25 cellular contexts compared by ENCODE assay signal in genomic region chr20:1112908-1113307, GRCh38.
"Had no signal": no experiment of that assay in that cellular context is flagged by ENCODE, and none has a peak within 500 bp of the region (broad histone marks: within the 10 kb centered on the region; RNA-seq: fewer than 3 reads in every experiment).

No MANE protein-coding gene starts in this region.

- H3K9me3 ChIP-seq: left ventricle myocardium inferior, ovary, right atrium auricular region, stomach, testis, thyroid gland, transverse colon, upper lobe of right lung had no signal

- H3K4me2 ChIP-seq: hepatocyte, neural progenitor cell had no signal

- ATAC-seq: natural killer cell; sciatic nerve; stimulated activated naive B cell treated with anti-CD40 and anti-IgM and Interleukin-4, amounts not matched to agents 10 μg/mL and 1 μg/mL and 100 μg/mL, for 72 hours; stimulated activated naive CD8-positive, alpha-beta T cell treated with anti-CD3 and anti-CD28 coated beads, Interleukin-15, Interleukin-2, amounts not matched to agents 100 U/mL and 50 U/mL, for 24 hours; upper lobe of right lung had no signal

- H3K27me3 ChIP-seq: hepatocyte, neural progenitor cell, ovary, right atrium auricular region, stomach, testis, thyroid gland, transverse colon, upper lobe of right lung had no signal

- H3K4me1 ChIP-seq: neural progenitor cell had no signal

- H2AFZ ChIP-seq: hepatocyte, neural progenitor cell had no signal

- DNase-seq: islet precursor cell; left ventricle myocardium inferior; mesendoderm; naive B cell; natural killer cell; nephron progenitor cell; ovary; stimulated activated CD4-positive, alpha-beta T cell treated with anti-CD3 and anti-CD28 coated beads, Interleukin-12 subunit alpha, Interleukin-12 subunit beta, amount 100 ng/mL, for 4 hours; stimulated activated CD4-positive, alpha-beta T cell treated with anti-CD3 and anti-CD28 coated beads, Interleukin-15, amount 100 ng/mL, for 24 hours; stimulated activated CD4-positive, alpha-beta T cell treated with anti-CD3 and anti-CD28 coated beads, Interleukin-2, amount 100 ng/mL, for 24 hours; stimulated activated CD4-positive, alpha-beta T cell treated with anti-CD3 and anti-CD28 coated beads, Interleukin-4, amount 100 ng/mL, for 1 hour; stimulated activated naive B cell treated with anti-CD40 and anti-IgM and Interleukin-4, amounts not matched to agents 10 μg/mL and 1 μg/mL and 100 μg/mL, for 72 hours; stimulated activated naive CD8-positive, alpha-beta T cell treated with anti-CD3 and anti-CD28 coated beads, Interleukin-15, Interleukin-2, amounts not matched to agents 100 U/mL and 50 U/mL, for 24 hours; stomach; testis; thyroid gland; transverse colon; upper lobe of right lung had no signal

- H3K4me3 ChIP-seq: hepatocyte, left ventricle myocardium inferior, lung, neural progenitor cell, ovary, right atrium auricular region, skin epidermis, stomach, testis, thyroid gland, transverse colon, upper lobe of right lung had no signal

- H3K9ac ChIP-seq: neural progenitor cell had no signal

- FAIRE-seq: urothelium cell line had no signal

- H3K27ac ChIP-seq: hepatocyte, left ventricle myocardium inferior, neural progenitor cell, ovary, right atrium auricular region, skin epidermis, stomach, testis, thyroid gland, transverse colon, upper lobe of right lung had no signal

- H3K36me3 ChIP-seq: left ventricle myocardium inferior, neural progenitor cell, ovary, right atrium auricular region, stomach, thyroid gland, transverse colon, upper lobe of right lung had no signal
